Comparison of ENCODE assay signal across 30 cellular contexts in genomic region chr16:57501492-57501891, GRCh38. TPM values are rescaled to one million over a fixed set of nuclear protein-coding genes. Genes with fewer than 3 reads are reported as not detected.
DNase-seq lines count a peak whose midpoint lies in the region; ATAC-seq and TF ChIP-seq lines count a peak whose summit lies in the region.
"Had no signal": no experiment of that assay in that cellular context is flagged by ENCODE, and none has a peak within 500 bp of the region (broad histone marks: within the 10 kb centered on the region; RNA-seq: fewer than 3 reads in every experiment).

No MANE protein-coding gene starts in this region.

- H3K27me3 Mint-ChIP-seq in activated CD4-positive, alpha-beta T cell treated with anti-CD3 and anti-CD28 coated beads, Interleukin-2, amount 10 ng/mL, durations not matched to agents 7 days and 5 days = no peaks in the 10 kb centered on the region
- peaks cover 1% of the 10 kb centered on the region for H3K27me3 Mint-ChIP-seq in activated CD4-positive, alpha-beta T cell treated with anti-CD3 and anti-CD28 coated beads, Interleukin-2, amount 10 ng/mL, durations not matched to agents 24 days and 14 days
- peaks cover under 1% of the 10 kb centered on the region for H3K27me3 Mint-ChIP-seq in CD8-positive, alpha-beta T cell (ENCODE audit: low read depth)
- no peaks in the 10 kb centered on the region for H3K27me3 Mint-ChIP-seq in activated naive CD8-positive, alpha-beta T cell treated with anti-CD3 and anti-CD28 coated beads, Interleukin-2, amount 10 ng/mL, durations not matched to agents 7 days and 5 days
- peaks cover 0 to 6% (median 0%) of the 10 kb centered on the region in 5 donors for H3K27me3 Mint-ChIP-seq in naive thymus-derived CD8-positive, alpha-beta T cell
- H3K27me3 Mint-ChIP-seq: activated CD4-positive, alpha-beta T cell treated with anti-CD3 and anti-CD28 coated beads for 36 hours had no signal

- no peak overlapping the region for H3K27ac ChIP-seq in CD8-positive, alpha-beta T cell (ENCODE audit: low read depth, low read length)
- H3K27ac ChIP-seq: testis, VCaP had no signal

- no peak overlapping the region for H3K4me3 Mint-ChIP-seq in activated CD4-positive, alpha-beta T cell treated with anti-CD3 and anti-CD28 coated beads, Interleukin-2, amount 10 ng/mL, durations not matched to agents 7 days and 5 days
- H3K4me3 Mint-ChIP-seq in activated CD4-positive, alpha-beta T cell treated with anti-CD3 and anti-CD28 coated beads, Interleukin-2, amount 10 ng/mL, durations not matched to agents 24 days and 14 days = no peak overlapping the region
- H3K4me3 Mint-ChIP-seq in CD8-positive, alpha-beta T cell = no peak overlapping the region
- peak overlapping the region; percentile 11 for H3K4me3 Mint-ChIP-seq in activated naive CD8-positive, alpha-beta T cell treated with anti-CD3 and anti-CD28 coated beads, Interleukin-2, amount 10 ng/mL, durations not matched to agents 7 days and 5 days
- no peak overlapping the region for H3K4me3 Mint-ChIP-seq in naive thymus-derived CD8-positive, alpha-beta T cell
- H3K4me3 Mint-ChIP-seq: activated CD4-positive, alpha-beta T cell treated with anti-CD3 and anti-CD28 coated beads for 36 hours; CD8-positive, alpha-beta memory T cell; central memory CD8-positive, alpha-beta T cell; effector memory CD8-positive, alpha-beta T cell; GM23338; HFFc6; IgD-negative memory B cell; nephron progenitor cell had no signal

- H3K4me3 ChIP-seq in CD8-positive, alpha-beta T cell (ENCODE audit: low read depth, low read length) = no peak overlapping the region
- H3K4me3 ChIP-seq: GM23338, testis had no signal

- peaks cover 16% of the 10 kb centered on the region for H3K4me1 ChIP-seq in CD8-positive, alpha-beta T cell (ENCODE audit: insufficient read depth, low read length)

- no peak for TF ChIP-seq CTCF in CD8-positive, alpha-beta T cell (IDR thresholded peaks at IDR 0.05)

- H3K36me3 Mint-ChIP-seq in activated CD4-positive, alpha-beta T cell treated with anti-CD3 and anti-CD28 coated beads, Interleukin-2, amount 10 ng/mL, durations not matched to agents 7 days and 5 days (ENCODE audit: low read depth) = no peaks in the 10 kb centered on the region
- no peaks in the 10 kb centered on the region for H3K36me3 Mint-ChIP-seq in activated CD4-positive, alpha-beta T cell treated with anti-CD3 and anti-CD28 coated beads, Interleukin-2, amount 10 ng/mL, durations not matched to agents 24 days and 14 days (ENCODE audit: low read depth)
- no peaks in the 10 kb centered on the region for H3K36me3 Mint-ChIP-seq in CD8-positive, alpha-beta T cell
- H3K36me3 Mint-ChIP-seq in activated naive CD8-positive, alpha-beta T cell treated with anti-CD3 and anti-CD28 coated beads, Interleukin-2, amount 10 ng/mL, durations not matched to agents 7 days and 5 days = no peaks in the 10 kb centered on the region
- no peaks in the 10 kb centered on the region for H3K36me3 Mint-ChIP-seq in naive thymus-derived CD8-positive, alpha-beta T cell
- H3K36me3 Mint-ChIP-seq: CD8-positive, alpha-beta memory T cell; IgD-negative memory B cell had no signal

- H3K9me3 Mint-ChIP-seq in activated CD4-positive, alpha-beta T cell treated with anti-CD3 and anti-CD28 coated beads, Interleukin-2, amount 10 ng/mL, durations not matched to agents 7 days and 5 days = no peaks in the 10 kb centered on the region
- H3K9me3 Mint-ChIP-seq in activated CD4-positive, alpha-beta T cell treated with anti-CD3 and anti-CD28 coated beads, Interleukin-2, amount 10 ng/mL, durations not matched to agents 24 days and 14 days = no peaks in the 10 kb centered on the region
- H3K9me3 Mint-ChIP-seq in CD8-positive, alpha-beta T cell = no peaks in the 10 kb centered on the region
- H3K9me3 Mint-ChIP-seq in activated naive CD8-positive, alpha-beta T cell treated with anti-CD3 and anti-CD28 coated beads, Interleukin-2, amount 10 ng/mL, durations not matched to agents 7 days and 5 days = no peaks in the 10 kb centered on the region
- no peaks in the 10 kb centered on the region for H3K9me3 Mint-ChIP-seq in naive thymus-derived CD8-positive, alpha-beta T cell
- H3K9me3 Mint-ChIP-seq: CD8-positive, alpha-beta memory T cell; central memory CD8-positive, alpha-beta T cell; effector memory CD8-positive, alpha-beta T cell; GM23338; HFFc6; IgD-negative memory B cell; nephron progenitor cell had no signal

- no peaks in the 10 kb centered on the region for H3K9me3 ChIP-seq in CD8-positive, alpha-beta T cell (ENCODE audit: low read length)
- H3K9me3 ChIP-seq: testis had no signal

- no peak for DNase-seq in activated CD4-positive, alpha-beta T cell treated with anti-CD3 and anti-CD28 coated beads, Interleukin-2, amount 10 ng/mL, durations not matched to agents 7 days and 5 days
- DNase-seq in activated CD4-positive, alpha-beta T cell treated with anti-CD3 and anti-CD28 coated beads, Interleukin-2, amount 10 ng/mL, durations not matched to agents 24 days and 14 days = no peak
- no peak for DNase-seq in CD8-positive, alpha-beta T cell
- no peak for DNase-seq in activated naive CD8-positive, alpha-beta T cell treated with anti-CD3 and anti-CD28 coated beads, Interleukin-2, amount 10 ng/mL, durations not matched to agents 7 days and 5 days
- no peak for DNase-seq in naive thymus-derived CD8-positive, alpha-beta T cell
- DNase-seq in stimulated activated CD4-positive, alpha-beta T cell treated with anti-CD3 and anti-CD28 coated beads, Interleukin-4, amount 100 ng/mL, for 4 hours = no peak
- DNase-seq in NCI-H187 treated with DMSO at 0.1 percent for 48 hours (lab: John Stamatoyannopoulos, UW) = no peak
- DNase-seq: activated CD4-positive, alpha-beta T cell treated with anti-CD3 and anti-CD28 coated beads for 36 hours; activated effector memory CD4-positive, alpha-beta T cell treated with Interleukin-2 at 50 U/mL for 16 hours; CD8-positive, alpha-beta memory T cell; effector memory CD8-positive, alpha-beta T cell; erythroblast; glutamatergic neuron; HFFc6; NCI-H1092; NCI-H1694; NCI-H446 treated with DMSO at 0.1 percent for 48 hours; NCI-H82; nephron progenitor cell; stimulated activated naive CD4-positive, alpha-beta T cell treated with Interleukin-2 at 50 U/mL for 16 hours; SW 1271; T1000 had no signal

- H3K27me3 ChIP-seq in CD8-positive, alpha-beta T cell (ENCODE audit: insufficient read depth, low read length) = no peaks in the 10 kb centered on the region
- H3K27me3 ChIP-seq: testis had no signal

- POLR2A ChIA-PET in activated CD4-positive, alpha-beta T cell treated with anti-CD3 and anti-CD28 coated beads, Interleukin-2, amount 10 ng/mL, durations not matched to agents 7 days and 5 days (lab: Charles Lee) = no interaction called here
- POLR2A ChIA-PET in CD8-positive, alpha-beta T cell (lab: Charles Lee) = no interaction called here
- POLR2A ChIA-PET in activated naive CD8-positive, alpha-beta T cell treated with anti-CD3 and anti-CD28 coated beads, Interleukin-2, amount 10 ng/mL, durations not matched to agents 7 days and 5 days (lab: Charles Lee) = interaction anchor here (0.7 to 1.5 kb wide), 5 partner anchors 14 to 85 kb away, joined by 3 to 5 read pairs (median 4); partner anchors contain the start of gene ADGRG5
- POLR2A ChIA-PET in naive thymus-derived CD8-positive, alpha-beta T cell (lab: Charles Lee) = no interaction called here

- intact Hi-C loops in activated CD4-positive, alpha-beta T cell treated with anti-CD3 and anti-CD28 coated beads, Interleukin-2, amount 10 ng/mL, durations not matched to agents 24 days and 14 days (cut with micrococcal nuclease) = no loop called here
- intact Hi-C loops in CD8-positive, alpha-beta T cell (cut with DNase I, micrococcal nuclease) = no loop called here

- CTCF ChIA-PET in activated CD4-positive, alpha-beta T cell treated with anti-CD3 and anti-CD28 coated beads, Interleukin-2, amount 10 ng/mL, durations not matched to agents 7 days and 5 days (lab: Charles Lee) = interaction anchor here (0.6 kb wide), 1 partner anchor 635 kb away, joined by 4 read pairs; no protein-coding TSS in a partner anchor
- CTCF ChIA-PET in CD8-positive, alpha-beta T cell (lab: Charles Lee) = interaction anchor here (0.6 to 5.0 kb wide), 2 partner anchors 18 to 270 kb away, joined by 3 to 21 read pairs; no protein-coding TSS in a partner anchor

- peak overlapping the region; percentile 57 for H3K27ac Mint-ChIP-seq in activated CD4-positive, alpha-beta T cell treated with anti-CD3 and anti-CD28 coated beads, Interleukin-2, amount 10 ng/mL, durations not matched to agents 7 days and 5 days
- H3K27ac Mint-ChIP-seq in activated CD4-positive, alpha-beta T cell treated with anti-CD3 and anti-CD28 coated beads, Interleukin-2, amount 10 ng/mL, durations not matched to agents 24 days and 14 days = no peak overlapping the region
- peak overlapping the region; percentile 46 for H3K27ac Mint-ChIP-seq in CD8-positive, alpha-beta T cell
- peak overlapping the region; percentile 81 for H3K27ac Mint-ChIP-seq in activated naive CD8-positive, alpha-beta T cell treated with anti-CD3 and anti-CD28 coated beads, Interleukin-2, amount 10 ng/mL, durations not matched to agents 7 days and 5 days
- peak overlapping the region in 6 of 10 donors; percentile 22 to 86 (median 66) for H3K27ac Mint-ChIP-seq in naive thymus-derived CD8-positive, alpha-beta T cell
- H3K27ac Mint-ChIP-seq: activated CD4-positive, alpha-beta T cell treated with anti-CD3 and anti-CD28 coated beads for 36 hours; GM23338; HFFc6; IgD-negative memory B cell had no signal

- no peaks in the 10 kb centered on the region for H3K36me3 ChIP-seq in CD8-positive, alpha-beta T cell (ENCODE audit: insufficient read depth, low read length)

- H3K4me1 Mint-ChIP-seq in activated CD4-positive, alpha-beta T cell treated with anti-CD3 and anti-CD28 coated beads, Interleukin-2, amount 10 ng/mL, durations not matched to agents 7 days and 5 days = peaks cover 12% of the 10 kb centered on the region
- peaks cover 11% of the 10 kb centered on the region for H3K4me1 Mint-ChIP-seq in activated CD4-positive, alpha-beta T cell treated with anti-CD3 and anti-CD28 coated beads, Interleukin-2, amount 10 ng/mL, durations not matched to agents 24 days and 14 days
- peaks cover 10% of the 10 kb centered on the region for H3K4me1 Mint-ChIP-seq in CD8-positive, alpha-beta T cell (ENCODE audit: low read depth)
- peaks cover 22% of the 10 kb centered on the region for H3K4me1 Mint-ChIP-seq in activated naive CD8-positive, alpha-beta T cell treated with anti-CD3 and anti-CD28 coated beads, Interleukin-2, amount 10 ng/mL, durations not matched to agents 7 days and 5 days
- H3K4me1 Mint-ChIP-seq in naive thymus-derived CD8-positive, alpha-beta T cell = peaks cover 6 to 21% (median 10%) of the 10 kb centered on the region in 4 donors

- ATAC-seq in CD8-positive, alpha-beta T cell = no peak
- ATAC-seq in activated naive CD8-positive, alpha-beta T cell treated with anti-CD3 and anti-CD28 coated beads, Interleukin-2, amount 10 ng/mL, durations not matched to agents 7 days and 5 days (ENCODE audit: low read depth) = no peak
- ATAC-seq in naive thymus-derived CD8-positive, alpha-beta T cell = no peak
- no peak for ATAC-seq in GM21360 (IDR thresholded peaks at IDR 0.05; ENCODE audit: unreplicated experiment)
- ATAC-seq: effector memory CD8-positive, alpha-beta T cell; GM23338 had no signal

RNA-seq across cellular contexts. Expression of gene DOK4, which starts 15.2 kb away (rescaled TPM):
- 1 to 10 TPM; 2.3 to 2.7 TPM for total RNA-seq in activated CD4-positive, alpha-beta T cell treated with anti-CD3 and anti-CD28 coated beads, Interleukin-2, amount 10 ng/mL, durations not matched to agents 7 days and 5 days
- total RNA-seq in activated CD4-positive, alpha-beta T cell treated with anti-CD3 and anti-CD28 coated beads, Interleukin-2, amount 10 ng/mL, durations not matched to agents 24 days and 14 days = 4.2 and 4.3 TPM in 2 replicates
- 1 to 10 TPM; 1.7 to 1.9 TPM for total RNA-seq in CD8-positive, alpha-beta T cell
- total RNA-seq in activated naive CD8-positive, alpha-beta T cell treated with anti-CD3 and anti-CD28 coated beads, Interleukin-2, amount 10 ng/mL, durations not matched to agents 7 days and 5 days = 1 to 10 TPM; 6.3 to 6.4 TPM
- 1 to 10 TPM; 3.9 to 4.8 TPM for total RNA-seq in naive thymus-derived CD8-positive, alpha-beta T cell
- 1 to 10 TPM; 1.8 to 4.7 (median 3.1) TPM for polyA plus RNA-seq in naive thymus-derived CD8-positive, alpha-beta T cell

RNA-seq across cellular contexts. Expression of gene CCDC102A, which starts 34.9 kb away (rescaled TPM):
- total RNA-seq in activated CD4-positive, alpha-beta T cell treated with anti-CD3 and anti-CD28 coated beads, Interleukin-2, amount 10 ng/mL, durations not matched to agents 7 days and 5 days = 10 to 100 TPM in 1 of 2 experiments, 1 to 10 TPM in 1; 8.1 to 10.5 TPM
- total RNA-seq in activated CD4-positive, alpha-beta T cell treated with anti-CD3 and anti-CD28 coated beads, Interleukin-2, amount 10 ng/mL, durations not matched to agents 24 days and 14 days = 6.0 and 6.7 TPM in 2 replicates
- total RNA-seq in CD8-positive, alpha-beta T cell = 1 to 10 TPM; 2.1 to 3.1 TPM
- 10 to 100 TPM; 11.3 to 15.1 TPM for total RNA-seq in activated naive CD8-positive, alpha-beta T cell treated with anti-CD3 and anti-CD28 coated beads, Interleukin-2, amount 10 ng/mL, durations not matched to agents 7 days and 5 days
- 1 to 10 TPM; 7.0 to 9.7 TPM for total RNA-seq in naive thymus-derived CD8-positive, alpha-beta T cell
- polyA plus RNA-seq in naive thymus-derived CD8-positive, alpha-beta T cell = 10 to 100 TPM in 1 of 3 donors, 1 to 10 TPM in 2; 7.8 to 17.0 (median 9.2) TPM

RNA-seq across cellular contexts. Expression of gene POLR2C, which starts 39.0 kb away (rescaled TPM):
- 10 to 100 TPM; 54.0 to 55.0 TPM for total RNA-seq in activated CD4-positive, alpha-beta T cell treated with anti-CD3 and anti-CD28 coated beads, Interleukin-2, amount 10 ng/mL, durations not matched to agents 7 days and 5 days
- 88.5 and 90.7 TPM in 2 replicates for total RNA-seq in activated CD4-positive, alpha-beta T cell treated with anti-CD3 and anti-CD28 coated beads, Interleukin-2, amount 10 ng/mL, durations not matched to agents 24 days and 14 days
- 100 to 1,000 TPM; 101 to 112 TPM for total RNA-seq in CD8-positive, alpha-beta T cell
- 10 to 100 TPM; 61.1 to 63.6 TPM for total RNA-seq in activated naive CD8-positive, alpha-beta T cell treated with anti-CD3 and anti-CD28 coated beads, Interleukin-2, amount 10 ng/mL, durations not matched to agents 7 days and 5 days
- 100 to 1,000 TPM; 103 to 104 TPM for total RNA-seq in naive thymus-derived CD8-positive, alpha-beta T cell
- 10 to 100 TPM; 46.7 to 48.6 (median 47.4) TPM for polyA plus RNA-seq in naive thymus-derived CD8-positive, alpha-beta T cell

RNA-seq across cellular contexts. Expression of gene ADGRG5, which starts 41.0 kb away (rescaled TPM):
- 1 to 10 TPM; 5.9 to 6.6 TPM for total RNA-seq in activated CD4-positive, alpha-beta T cell treated with anti-CD3 and anti-CD28 coated beads, Interleukin-2, amount 10 ng/mL, durations not matched to agents 7 days and 5 days
- 5.4 and 6.1 TPM in 2 replicates for total RNA-seq in activated CD4-positive, alpha-beta T cell treated with anti-CD3 and anti-CD28 coated beads, Interleukin-2, amount 10 ng/mL, durations not matched to agents 24 days and 14 days
- total RNA-seq in CD8-positive, alpha-beta T cell = 1 to 10 TPM; 1.1 to 2.0 TPM
- total RNA-seq in activated naive CD8-positive, alpha-beta T cell treated with anti-CD3 and anti-CD28 coated beads, Interleukin-2, amount 10 ng/mL, durations not matched to agents 7 days and 5 days = 10 to 100 TPM; 14.3 to 15.7 TPM
- total RNA-seq in naive thymus-derived CD8-positive, alpha-beta T cell = 1 to 10 TPM in 1 of 2 experiments, under 1 TPM in 1; 0.60 to 1.1 TPM
- polyA plus RNA-seq in naive thymus-derived CD8-positive, alpha-beta T cell = 10 to 100 TPM in 1 of 3 donors, 1 to 10 TPM in 2; 2.5 to 12.8 (median 4.4) TPM
- total RNA-seq: HFFc6, osteoblast, skeletal muscle tissue had no signal

RNA-seq across cellular contexts. Expression of gene COQ9, which starts 54.2 kb away (rescaled TPM):
- 10 to 100 TPM; 39.8 to 41.1 TPM for total RNA-seq in activated CD4-positive, alpha-beta T cell treated with anti-CD3 and anti-CD28 coated beads, Interleukin-2, amount 10 ng/mL, durations not matched to agents 7 days and 5 days
- 55.2 and 56.7 TPM in 2 replicates for total RNA-seq in activated CD4-positive, alpha-beta T cell treated with anti-CD3 and anti-CD28 coated beads, Interleukin-2, amount 10 ng/mL, durations not matched to agents 24 days and 14 days
- total RNA-seq in CD8-positive, alpha-beta T cell = 10 to 100 TPM in 1 of 2 experiments, 1 to 10 TPM in 1; 8.1 to 11.7 TPM
- total RNA-seq in activated naive CD8-positive, alpha-beta T cell treated with anti-CD3 and anti-CD28 coated beads, Interleukin-2, amount 10 ng/mL, durations not matched to agents 7 days and 5 days = 10 to 100 TPM; 37.1 to 40.3 TPM
- 10 to 100 TPM; 35.8 to 38.3 TPM for total RNA-seq in naive thymus-derived CD8-positive, alpha-beta T cell
- polyA plus RNA-seq in naive thymus-derived CD8-positive, alpha-beta T cell = 10 to 100 TPM; 22.8 to 59.0 (median 29.7) TPM
